In the genomic region with DNA sequence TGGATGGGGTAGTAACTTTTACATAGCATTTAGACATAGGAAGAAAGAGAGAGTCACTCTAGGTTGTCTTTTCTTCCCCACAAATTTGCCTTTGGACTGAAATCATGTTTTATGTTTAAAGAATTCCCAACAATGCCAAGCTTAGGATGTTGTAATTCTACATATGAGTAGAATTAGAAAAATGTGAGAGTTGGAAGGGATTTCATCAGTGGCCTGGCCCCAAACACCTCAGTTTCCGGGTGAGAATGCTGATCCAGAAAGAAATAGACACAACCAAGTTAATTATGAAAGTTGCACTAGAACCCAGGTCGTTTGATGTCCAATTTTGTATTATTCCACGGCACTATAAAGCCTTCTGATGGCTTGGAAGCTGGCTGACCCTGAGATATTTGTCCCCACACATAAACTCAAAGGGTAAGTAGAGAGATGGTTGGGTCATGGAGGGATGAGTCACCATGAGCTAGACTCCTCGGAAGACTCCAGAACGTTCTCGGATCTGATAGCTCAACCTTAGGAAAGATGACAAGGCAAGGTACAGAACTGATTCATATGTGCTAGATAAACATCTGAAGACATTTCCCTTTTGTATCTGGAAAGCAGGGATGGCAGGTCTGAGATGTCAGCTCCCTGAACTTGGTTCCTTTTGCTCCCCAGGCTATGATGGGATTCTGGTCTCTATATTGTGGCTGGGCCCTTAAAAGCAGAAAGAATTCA, we compare ENCODE assay signal across 17 cellular contexts. TPM values are rescaled to one million over a fixed set of nuclear protein-coding genes. Genes with fewer than 3 reads are reported as not detected.
DNase-seq lines count a peak whose midpoint lies in the region; FAIRE-seq and TF ChIP-seq lines count a peak whose summit lies in the region.
"Had no signal": no experiment of that assay in that cellular context is flagged by ENCODE, and none has a peak within 500 bp of the region (broad histone marks: within the 10 kb centered on the region; RNA-seq: fewer than 3 reads in every experiment).

No MANE protein-coding gene starts in this region.

- TF ChIP-seq CTCF in fibroblast of villous mesenchyme (IDR thresholded peaks at IDR 0.05; ENCODE audit: insufficient read depth, low read depth, low read length), result no peak

- FAIRE-seq in small intestine (lab: Jason Lieb, UNC), result no peak
- FAIRE-seq: frontal cortex had no signal

- intact Hi-C loops in activated CD4-positive, alpha-beta T cell treated with anti-CD3 and anti-CD28 coated beads, Interleukin-2, amount 10 ng/mL, durations not matched to agents 24 days and 14 days (cut with micrococcal nuclease), result no loop called here

- no peaks in the 10 kb centered on the region for H3K79me2 ChIP-seq in GM23248 (ENCODE audit: insufficient read depth)

- no peak overlapping the region for H3K27ac Mint-ChIP-seq in activated CD4-positive, alpha-beta T cell treated with anti-CD3 and anti-CD28 coated beads, Interleukin-2, amount 10 ng/mL, durations not matched to agents 24 days and 14 days
- H3K27ac Mint-ChIP-seq: naive thymus-derived CD4-positive, alpha-beta T cell; stimulated activated naive CD8-positive, alpha-beta T cell treated with anti-CD3 and anti-CD28 coated beads, Interleukin-15, amount 100 ng/mL, for 72 hours; T-helper 2 cell treated with Interferon-gamma antibody and Interleukin-4, amounts not matched to agents 5 μg/mL and 100 μg/mL, for 36 hours had no signal

- DNase-seq in GM23248 (peak; percentile 92), astrocyte of the hippocampus (ENCODE audit: low read depth, low spot score) (peak; percentile 17), fibroblast of villous mesenchyme (ENCODE audit: low read depth) (peak; percentile 38), small intestine (peak; percentile 87), SIG-M5 treated with dmso at 0.1 percent for 504 hours (lab: John Stamatoyannopoulos, UW; ENCODE audit: unreplicated experiment) (no peak), RKO (ENCODE audit: low spot score) (no peak)
- no peak for DNase-seq in activated CD4-positive, alpha-beta T cell treated with anti-CD3 and anti-CD28 coated beads, Interleukin-2, amount 10 ng/mL, durations not matched to agents 24 days and 14 days
- DNase-seq: activated CD4-positive, alpha-beta T cell treated with anti-CD3 and anti-CD28 coated beads, Interleukin-2, amount 50 U/mL, for 48 hours; Caco-2; naive thymus-derived CD4-positive, alpha-beta T cell; NCI-H1436 treated with DMSO at 0.1 percent for 48 hours; NCI-H510A treated with DMSO at 0.1 percent for 48 hours; stimulated activated naive CD8-positive, alpha-beta T cell treated with anti-CD3 and anti-CD28 coated beads, Interleukin-15, amount 100 ng/mL, for 72 hours had no signal

- H3K9me3 ChIP-seq in GM23248 (ENCODE audit: low read depth) (no peaks in the 10 kb centered on the region), small intestine (ENCODE audit: control insufficient read depth, low read depth) (no peaks in the 10 kb centered on the region)
- H3K9me3 ChIP-seq: Caco-2, right atrium auricular region had no signal

- WGBS in GM23248 (ENCODE audit: low coverage in 1 of 2, low lambda C conversion rate in 2 of 2, missing lambda C conversion rate in 2 of 2), 2 experiments, result 1 to 3% methylated on average over 6 of the region's 6 CpGs
- WGBS in small intestine, 3 donors, result 41 to 70% (median 56%) methylated on average over 6 of the region's 6 CpGs

- no peaks in the 10 kb centered on the region for H4K20me1 ChIP-seq in GM23248 (ENCODE audit: insufficient read depth)

- H3K4me1 Mint-ChIP-seq in activated CD4-positive, alpha-beta T cell treated with anti-CD3 and anti-CD28 coated beads, Interleukin-2, amount 10 ng/mL, durations not matched to agents 24 days and 14 days, result no peaks in the 10 kb centered on the region
- H3K4me1 Mint-ChIP-seq: naive thymus-derived CD4-positive, alpha-beta T cell; stimulated activated naive CD8-positive, alpha-beta T cell treated with anti-CD3 and anti-CD28 coated beads, Interleukin-15, amount 100 ng/mL, for 72 hours had no signal

- H3K9ac ChIP-seq in GM23248, result peak overlapping the region; percentile 55

- in situ Hi-C loops in GM23248 (cut with MboI), result no loop called here

- H3K4me3 ChIP-seq in GM23248 (peak overlapping the region; percentile 17), fibroblast of villous mesenchyme (ENCODE audit: low read depth, low read length) (no peak overlapping the region), small intestine (ENCODE audit: low read depth in 1 of 2, low read length in 2 of 2) (no peak overlapping the region)
- H3K4me3 ChIP-seq: cardiac muscle cell, right atrium auricular region had no signal

- H3K36me3 Mint-ChIP-seq in activated CD4-positive, alpha-beta T cell treated with anti-CD3 and anti-CD28 coated beads, Interleukin-2, amount 10 ng/mL, durations not matched to agents 24 days and 14 days (ENCODE audit: low read depth), result no peaks in the 10 kb centered on the region
- H3K36me3 Mint-ChIP-seq: naive thymus-derived CD4-positive, alpha-beta T cell had no signal

- no peaks in the 10 kb centered on the region for H3K27me3 ChIP-seq in GM23248 (replicated peaks; ENCODE audit: insufficient read depth)
- H3K27me3 ChIP-seq in small intestine (ENCODE audit: control insufficient read depth in 2 of 2, insufficient read depth in 2 of 2, low read length in 2 of 2), result no peaks in the 10 kb centered on the region
- H3K27me3 ChIP-seq: cardiac muscle cell, right atrium auricular region had no signal

- peak overlapping the region; percentile 69 for H3K4me2 ChIP-seq in GM23248 (ENCODE audit: unreplicated experiment)

- no peaks in the 10 kb centered on the region for H3K9me2 ChIP-seq in GM23248 (ENCODE audit: insufficient read depth)

- peaks cover 54% of the 10 kb centered on the region for H3K4me1 ChIP-seq in GM23248 (ENCODE audit: insufficient read depth)
- H3K4me1 ChIP-seq in small intestine (ENCODE audit: control insufficient read depth in 2 of 2, insufficient read depth in 1 of 2, low read depth in 1 of 2, low read length in 1 of 2), result peaks cover 0 to 5% of the 10 kb centered on the region in 2 donors
- H3K4me1 ChIP-seq: right atrium auricular region had no signal

- H3F3A ChIP-seq in GM23248 (ENCODE audit: insufficient read depth), result peaks cover 32% of the 10 kb centered on the region

- H3K9me3 Mint-ChIP-seq in activated CD4-positive, alpha-beta T cell treated with anti-CD3 and anti-CD28 coated beads, Interleukin-2, amount 10 ng/mL, durations not matched to agents 24 days and 14 days, result no peaks in the 10 kb centered on the region
- H3K9me3 Mint-ChIP-seq: naive thymus-derived CD4-positive, alpha-beta T cell; stimulated activated naive CD8-positive, alpha-beta T cell treated with anti-CD3 and anti-CD28 coated beads, Interleukin-15, amount 100 ng/mL, for 72 hours; T-helper 2 cell treated with Interferon-gamma antibody and Interleukin-4, amounts not matched to agents 5 μg/mL and 100 μg/mL, for 36 hours had no signal

- peak overlapping the region; percentile 54 for H2AFZ ChIP-seq in GM23248

- H3K4me3 Mint-ChIP-seq in activated CD4-positive, alpha-beta T cell treated with anti-CD3 and anti-CD28 coated beads, Interleukin-2, amount 10 ng/mL, durations not matched to agents 24 days and 14 days, result no peak overlapping the region
- H3K4me3 Mint-ChIP-seq: naive thymus-derived CD4-positive, alpha-beta T cell; stimulated activated naive CD8-positive, alpha-beta T cell treated with anti-CD3 and anti-CD28 coated beads, Interleukin-15, amount 100 ng/mL, for 72 hours; T-helper 2 cell treated with Interferon-gamma antibody and Interleukin-4, amounts not matched to agents 5 μg/mL and 100 μg/mL, for 36 hours had no signal

- H3K36me3 ChIP-seq in GM23248 (ENCODE audit: low read depth), result no peaks in the 10 kb centered on the region
- H3K36me3 ChIP-seq in small intestine (ENCODE audit: control insufficient read depth in 2 of 2, insufficient read depth in 2 of 2, low read length in 2 of 2), result no peaks in the 10 kb centered on the region
- H3K36me3 ChIP-seq: cardiac muscle cell, right atrium auricular region had no signal

- peaks cover 15% of the 10 kb centered on the region for H3K27me3 Mint-ChIP-seq in activated CD4-positive, alpha-beta T cell treated with anti-CD3 and anti-CD28 coated beads, Interleukin-2, amount 10 ng/mL, durations not matched to agents 24 days and 14 days

- peak overlapping the region; percentile 86 for H3K27ac ChIP-seq in GM23248
- H3K27ac ChIP-seq in small intestine (ENCODE audit: low read depth in 1 of 2, low read length in 1 of 2), result peak overlapping the region; percentile 78 to 85
- H3K27ac ChIP-seq: cardiac muscle cell, right atrium auricular region had no signal

RNA-seq across cellular contexts. Expression of a gene that starts 48.8 kb away (rescaled TPM):
- total RNA-seq in GM23248 (2014; rRNA removed; shearing (Covaris generic)), result 12.9 and 15.6 TPM in 2 replicates
- polyA plus RNA-seq in GM23248 (2016; fragmentation: Nextera tagmentation; extraction: Ambion mirVana), result 22.2 and 25.7 TPM in 2 replicates
- total RNA-seq in fibroblast of villous mesenchyme, result 17.7 and 24.2 TPM in 2 replicates
- polyA plus RNA-seq in small intestine, result 1 to 10 TPM; 2.7 to 4.5 (median 3.8) TPM
- 23.0 and 27.6 TPM in 2 replicates for total RNA-seq in activated CD4-positive, alpha-beta T cell treated with anti-CD3 and anti-CD28 coated beads, Interleukin-2, amount 10 ng/mL, durations not matched to agents 24 days and 14 days

Comparison
In these comparisons a context has a peak if more than half of its experiments do, and no peak if none do; other contexts are left out.
1. DNase-seq: peak in GM23248 (single experiment), astrocyte of the hippocampus (single experiment), fibroblast of villous mesenchyme (single experiment) and small intestine (single experiment); none in SIG-M5 treated with dmso at 0.1 percent for 504 hours (single experiment), activated CD4-positive, alpha-beta T cell treated with anti-CD3 and anti-CD28 coated beads, Interleukin-2, amount 10 ng/mL, durations not matched to agents 24 days and 14 days (single experiment) and RKO (single experiment).